8 cellular contexts compared by ENCODE assay signal in genomic region chr2:58039170-58039611, GRCh38. TPM values are rescaled to one million over a fixed set of nuclear protein-coding genes. Genes with fewer than 3 reads are reported as not detected.
A peak's percentile ranks its signal among the peaks of the same experiment; 100 is the strongest.
DNase-seq lines count a peak whose midpoint lies in the region; ATAC-seq, FAIRE-seq and TF ChIP-seq lines count a peak whose summit lies in the region.

No MANE protein-coding gene starts in this region.

- H3K27me3 ChIP-seq in uterus: no peaks in the 10 kb centered on the region
- H3K27me3 ChIP-seq in gastroesophageal sphincter: no peaks in the 10 kb centered on the region

- H3K4me3 Mint-ChIP-seq in activated T-cell treated with anti-CD3 and anti-CD28 coated beads, Interleukin-2, amount 50 U/mL, for 4 hours: no peak overlapping the region

- TF ChIP-seq POLR2A in GM12891 (IDR thresholded peaks at IDR 0.05; ENCODE audit: low read depth, low read length) (no peak), uterus (IDR thresholded peaks at IDR 0.05) (no peak), gastroesophageal sphincter (IDR thresholded peaks at IDR 0.05) (no peak)

- H3K9me3 Mint-ChIP-seq in activated T-cell treated with anti-CD3 and anti-CD28 coated beads, Interleukin-2, amount 50 U/mL, for 4 hours: no peaks in the 10 kb centered on the region

- 43 to 50% methylated on average over 1 of the region's 1 CpG for WGBS in gastroesophageal sphincter (ENCODE audit: low coverage in 1 of 2), 2 donors

- no peak overlapping the region for H3K4me3 ChIP-seq in uterus
- no peak overlapping the region for H3K4me3 ChIP-seq in gastroesophageal sphincter

- H3K9me3 ChIP-seq in uterus: no peaks in the 10 kb centered on the region
- H3K9me3 ChIP-seq in gastroesophageal sphincter: no peaks in the 10 kb centered on the region

- H3K4me1 ChIP-seq in uterus: no peaks in the 10 kb centered on the region
- peaks cover 0 to 4% (median 0%) of the 10 kb centered on the region in 3 donors for H3K4me1 ChIP-seq in gastroesophageal sphincter

- H3K27me3 Mint-ChIP-seq in activated T-cell treated with anti-CD3 and anti-CD28 coated beads, Interleukin-2, amount 50 U/mL, for 4 hours (ENCODE audit: low read depth): no peaks in the 10 kb centered on the region

- DNase-seq in GM12891 (ENCODE audit: insufficient read length, low spot score) (no peak), HT1080 (ENCODE audit: low read depth) (peak; percentile 11), dermis blood vessel endothelial cell (peak; percentile 85), uterus (no peak), T1000 (lab: John Stamatoyannopoulos, UW) (no peak)
- DNase-seq in activated T-cell treated with anti-CD3 and anti-CD28 coated beads, Interleukin-2, amount 50 U/mL, for 4 hours: no peak

- peaks cover 10% of the 10 kb centered on the region for H3K36me3 Mint-ChIP-seq in activated T-cell treated with anti-CD3 and anti-CD28 coated beads, Interleukin-2, amount 50 U/mL, for 4 hours (ENCODE audit: insufficient read depth)

- no peak overlapping the region for H3K27ac ChIP-seq in uterus
- H3K27ac ChIP-seq in gastroesophageal sphincter: no peak overlapping the region

- intact Hi-C loops in uterus (cut with DNase I; ENCODE audit: low total_unique reads): no loop called here

- TF ChIP-seq EP300 in gastroesophageal sphincter (IDR thresholded peaks at IDR 0.05): no peak

- ATAC-seq in GM21619 (IDR thresholded peaks at IDR 0.05; ENCODE audit: unreplicated experiment) (peak; percentile 71), gastroesophageal sphincter (no peak)
- no peak for ATAC-seq in activated T-cell treated with anti-CD3 and anti-CD28 coated beads, Interleukin-2, amount 50 U/mL, for 4 hours

- no peaks in the 10 kb centered on the region for H3K36me3 ChIP-seq in uterus
- H3K36me3 ChIP-seq in gastroesophageal sphincter: no peaks in the 10 kb centered on the region

- H3K4me1 Mint-ChIP-seq in activated T-cell treated with anti-CD3 and anti-CD28 coated beads, Interleukin-2, amount 50 U/mL, for 4 hours (ENCODE audit: low read depth): peaks cover 17% of the 10 kb centered on the region

- TF ChIP-seq CTCF in uterus (IDR thresholded peaks at IDR 0.05) (no peak), gastroesophageal sphincter (IDR thresholded peaks at IDR 0.05) (no peak)

- FAIRE-seq in GM12891 (lab: Jason Lieb, UNC): peak; percentile 82

TF ChIP-seq in GM12891, 5 proteins besides CTCF, POLR2A, EP300 and RAD21:
- TF ChIP-seq SPI1 (IDR thresholded peaks at IDR 0.05; ENCODE audit: low read depth, low read length) (peak; percentile 97), PAX5 (IDR thresholded peaks at IDR 0.05; ENCODE audit: insufficient read depth, low read length, severe bottlenecking) (no peak)

RNA-seq across cellular contexts. Expression of gene VRK2, which starts 7.4 kb away (rescaled TPM):
- 32.3 TPM for polyA plus RNA-seq in GM12891 (2012; ENCODE audit: low read depth, missing spikeins)
- total RNA-seq in HT1080 (2014; rRNA removed; shearing (Covaris generic)): 21.5 and 24.4 TPM in 2 replicates
- polyA plus RNA-seq in HT1080 (2015; cell fraction: cytosol; rRNA removed): 18.3 and 18.6 TPM in 2 replicates
- polyA plus RNA-seq in HT1080 (2015; cell fraction: nucleus; rRNA removed): 14.2 and 17.7 TPM in 2 replicates
- total RNA-seq in dermis blood vessel endothelial cell: 35.4 and 50.7 TPM in 2 replicates
- 10 to 100 TPM; 21.5 to 29.8 (median 25.5) TPM for total RNA-seq in activated T-cell treated with anti-CD3 and anti-CD28 coated beads, Interleukin-2, amount 50 U/mL, for 4 hours
- total RNA-seq in uterus: 10 to 100 TPM; 17.1 to 30.3 (median 25.7) TPM
- 10 to 100 TPM; 27.5 to 34.4 (median 29.1) TPM for total RNA-seq in gastroesophageal sphincter

Comparison
In these comparisons a context has a peak if more than half of its experiments do, and no peak if none do; other contexts are left out.
1. DNase-seq: peak in HT1080 (single experiment) and dermis blood vessel endothelial cell (single experiment); none in GM12891 (single experiment), activated T-cell treated with anti-CD3 and anti-CD28 coated beads, Interleukin-2, amount 50 U/mL, for 4 hours (single experiment), uterus (0 of 2) and T1000 (single experiment).